In the genomic region with DNA sequence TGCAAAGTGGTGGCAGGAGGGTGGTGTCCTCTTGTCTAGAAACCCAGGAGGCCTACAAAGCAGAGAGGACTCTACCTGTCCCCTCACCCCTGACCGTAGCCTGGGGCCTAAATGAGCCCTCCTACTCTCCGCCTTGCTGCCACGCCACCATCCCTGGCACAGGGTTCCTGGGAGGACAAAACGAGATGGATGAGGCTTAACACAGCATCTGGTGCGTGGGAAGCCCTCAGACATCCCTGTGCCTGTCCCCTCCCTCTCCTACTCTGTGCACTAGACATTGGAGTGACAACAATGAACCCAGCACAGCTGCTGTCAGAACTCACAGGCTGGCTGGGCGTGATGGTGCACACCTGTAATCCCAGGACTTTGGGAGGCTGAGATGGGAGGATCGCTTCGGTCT, we compare ENCODE assay signal across 8 cellular contexts. TPM values are rescaled to one million over a fixed set of nuclear protein-coding genes. Genes with fewer than 3 reads are reported as not detected.
DNase-seq lines count a peak whose midpoint lies in the region; ATAC-seq and TF ChIP-seq lines count a peak whose summit lies in the region.

No MANE protein-coding gene starts in this region.

- H3K9ac ChIP-seq in adipocyte (ENCODE audit: low read length) (peak overlapping the region; percentile 35), stomach smooth muscle (ENCODE audit: low read length in 2 of 2) (peak overlapping the region; percentile 31 to 42)

- H3K27me3 ChIP-seq in adipocyte (replicated peaks; ENCODE audit: control insufficient read depth, insufficient read depth, low read length) (no peaks in the 10 kb centered on the region), left lung (no peaks in the 10 kb centered on the region), stomach smooth muscle (ENCODE audit: control insufficient read depth in 1 of 2, insufficient read depth in 2 of 2, low read length in 2 of 2) (no peaks in the 10 kb centered on the region)

- intact Hi-C loops in left lung (cut with DNase I) = loop anchor here in 1 of 2 donors (5.0 to 10.0 kb wide), 3 partner anchors 112 to 250 kb away; no protein-coding TSS in a partner anchor

- ATAC-seq in left lung (no peak), GM18520 (IDR thresholded peaks at IDR 0.05; ENCODE audit: unreplicated experiment) (no peak)

- H3K36me3 ChIP-seq in HEK293 (ENCODE audit: control insufficient read depth in 2 of 2, insufficient read depth in 1 of 2, low read length in 2 of 2) (no peaks in the 10 kb centered on the region), adipocyte (ENCODE audit: control insufficient read depth, insufficient read depth, low read length, severe bottlenecking) (no peaks in the 10 kb centered on the region), left lung (no peaks in the 10 kb centered on the region), stomach smooth muscle (ENCODE audit: control insufficient read depth in 2 of 2, insufficient read depth in 2 of 2, low read length in 2 of 2) (no peaks in the 10 kb centered on the region)

- DNase-seq in adipocyte (ENCODE audit: low read depth) (no peak), left lung (no peak), HuH-7 (ENCODE audit: low spot score) (no peak)
- no peak for DNase-seq in activated CD8-positive, alpha-beta memory T cell treated with anti-CD3 and anti-CD28 coated beads, Interleukin-2, amount 50 U/mL, for 48 hours
- no peak for DNase-seq in activated CD4-positive, alpha-beta T cell treated with anti-CD3 and anti-CD28 coated beads, Interleukin-2, amount 50 U/mL, for 1 hour

- no peak overlapping the region for H3K27ac ChIP-seq in HEK293 (ENCODE audit: extremely low read depth, low read depth, low read length)
- peak overlapping the region; percentile 79 to 81 for H3K27ac ChIP-seq in left lung
- peak overlapping the region; percentile 41 for H3K27ac ChIP-seq in stomach smooth muscle (ENCODE audit: low read length)

- no peaks in the 10 kb centered on the region for H3K9me3 ChIP-seq in HEK293 (ENCODE audit: control insufficient read depth, insufficient read depth, low read depth, low read length)
- no peaks in the 10 kb centered on the region for H3K9me3 ChIP-seq in adipocyte (ENCODE audit: control insufficient read depth, low read length)
- H3K9me3 ChIP-seq in left lung = no peaks in the 10 kb centered on the region
- no peaks in the 10 kb centered on the region for H3K9me3 ChIP-seq in stomach smooth muscle (ENCODE audit: control insufficient read depth in 2 of 2, low read length in 2 of 2)

- CTCF ChIA-PET in HEK293 (lab: Yijun Ruan, JAX) = interaction anchor here (0.6 to 13.1 kb wide), 33 partner anchors 9 to 919 kb away, joined by 3 to 374 read pairs (median 4); no protein-coding TSS in a partner anchor

- POLR2A ChIA-PET in HEK293 (lab: Yijun Ruan, JAX) = interaction anchor here (1.1 kb wide), 1 partner anchor 43 kb away, joined by 3 read pairs; no protein-coding TSS in a partner anchor

- H3K4me1 ChIP-seq in HEK293 (ENCODE audit: control insufficient read depth, insufficient read depth, low read length) = no peaks in the 10 kb centered on the region
- H3K4me1 ChIP-seq in adipocyte (ENCODE audit: control insufficient read depth, insufficient read depth, low read length) = peaks cover 50% of the 10 kb centered on the region
- H3K4me1 ChIP-seq in left lung = peaks cover 0 to 43% of the 10 kb centered on the region in 2 donors
- peaks cover 25% of the 10 kb centered on the region for H3K4me1 ChIP-seq in stomach smooth muscle (ENCODE audit: control insufficient read depth, insufficient read depth, low read length)

- TF ChIP-seq CTCF in HEK293 (tag by site-specific recombination; IDR thresholded peaks at IDR 0.05) (no peak), left lung (IDR thresholded peaks at IDR 0.05) (no peak)

- H3K4me3 ChIP-seq in HEK293 (ENCODE audit: low read depth, low read length) (no peak overlapping the region), adipocyte (ENCODE audit: low read length) (no peak overlapping the region), left lung (no peak overlapping the region), stomach smooth muscle (ENCODE audit: low read length in 2 of 2) (no peak overlapping the region)

TF ChIP-seq in HEK293, 187 proteins besides CTCF, POLR2A, EP300 and RAD21:
- TF ChIP-seq, protein P1, sequence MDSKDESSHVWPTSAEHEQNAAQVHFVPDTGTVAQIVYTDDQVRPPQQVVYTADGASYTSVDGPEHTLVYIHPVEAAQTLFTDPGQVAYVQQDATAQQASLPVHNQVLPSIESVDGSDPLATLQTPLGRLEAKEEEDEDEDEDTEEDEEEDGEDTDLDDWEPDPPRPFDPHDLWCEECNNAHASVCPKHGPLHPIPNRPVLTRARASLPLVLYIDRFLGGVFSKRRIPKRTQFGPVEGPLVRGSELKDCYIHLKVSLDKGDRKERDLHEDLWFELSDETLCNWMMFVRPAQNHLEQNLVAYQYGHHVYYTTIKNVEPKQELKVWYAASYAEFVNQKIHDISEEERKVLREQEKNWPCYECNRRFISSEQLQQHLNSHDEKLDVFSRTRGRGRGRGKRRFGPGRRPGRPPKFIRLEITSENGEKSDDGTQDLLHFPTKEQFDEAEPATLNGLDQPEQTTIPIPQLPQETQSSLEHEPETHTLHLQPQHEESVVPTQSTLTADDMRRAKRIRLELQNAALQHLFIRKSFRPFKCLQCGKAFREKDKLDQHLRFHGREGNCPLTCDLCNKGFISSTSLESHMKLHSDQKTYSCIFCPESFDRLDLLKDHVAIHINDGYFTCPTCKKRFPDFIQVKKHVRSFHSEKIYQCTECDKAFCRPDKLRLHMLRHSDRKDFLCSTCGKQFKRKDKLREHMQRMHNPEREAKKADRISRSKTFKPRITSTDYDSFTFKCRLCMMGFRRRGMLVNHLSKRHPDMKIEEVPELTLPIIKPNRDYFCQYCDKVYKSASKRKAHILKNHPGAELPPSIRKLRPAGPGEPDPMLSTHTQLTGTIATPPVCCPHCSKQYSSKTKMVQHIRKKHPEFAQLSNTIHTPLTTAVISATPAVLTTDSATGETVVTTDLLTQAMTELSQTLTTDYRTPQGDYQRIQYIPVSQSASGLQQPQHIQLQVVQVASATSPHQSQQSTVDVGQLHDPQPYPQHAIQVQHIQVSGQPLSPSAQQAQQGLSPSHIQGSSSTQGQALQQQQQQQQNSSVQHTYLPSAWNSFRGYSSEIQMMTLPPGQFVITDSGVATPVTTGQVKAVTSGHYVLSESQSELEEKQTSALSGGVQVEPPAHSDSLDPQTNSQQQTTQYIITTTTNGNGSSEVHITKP (tag by site-specific recombination; IDR thresholded peaks at IDR 0.05) = no peak
- TF ChIP-seq ZNF324 (tag by site-specific recombination; IDR thresholded peaks at IDR 0.05) (no peak), EGR2 (tag by site-specific recombination; IDR thresholded peaks at IDR 0.05; ENCODE audit: low read depth) (peak; percentile 35; the same call in 1 of the 2 replicates), ZFHX2 (tag by site-specific recombination; conservative IDR thresholded peaks at IDR 0.05) (peak; percentile 35; the same call in 1 of the 2 replicates), ZNF174 (tag by site-specific recombination; IDR thresholded peaks at IDR 0.05) (no peak), ZNF76 (tag by site-specific recombination; IDR thresholded peaks at IDR 0.05; ENCODE audit: borderline replicate concordance, low read depth) (no peak)
- TF ChIP-seq, protein P2, sequence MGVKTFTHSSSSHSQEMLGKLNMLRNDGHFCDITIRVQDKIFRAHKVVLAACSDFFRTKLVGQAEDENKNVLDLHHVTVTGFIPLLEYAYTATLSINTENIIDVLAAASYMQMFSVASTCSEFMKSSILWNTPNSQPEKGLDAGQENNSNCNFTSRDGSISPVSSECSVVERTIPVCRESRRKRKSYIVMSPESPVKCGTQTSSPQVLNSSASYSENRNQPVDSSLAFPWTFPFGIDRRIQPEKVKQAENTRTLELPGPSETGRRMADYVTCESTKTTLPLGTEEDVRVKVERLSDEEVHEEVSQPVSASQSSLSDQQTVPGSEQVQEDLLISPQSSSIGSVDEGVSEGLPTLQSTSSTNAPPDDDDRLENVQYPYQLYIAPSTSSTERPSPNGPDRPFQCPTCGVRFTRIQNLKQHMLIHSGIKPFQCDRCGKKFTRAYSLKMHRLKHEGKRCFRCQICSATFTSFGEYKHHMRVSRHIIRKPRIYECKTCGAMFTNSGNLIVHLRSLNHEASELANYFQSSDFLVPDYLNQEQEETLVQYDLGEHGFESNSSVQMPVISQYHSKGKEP (tag by site-specific recombination; IDR thresholded peaks at IDR 0.05) = no peak

RNA-seq across cellular contexts. Expression of a gene that starts 36.4 kb away (rescaled TPM):
- total RNA-seq in left lung = 100 to 1,000 TPM; 122 to 156 TPM
